16 cellular contexts compared by ENCODE assay signal in the genomic region with DNA sequence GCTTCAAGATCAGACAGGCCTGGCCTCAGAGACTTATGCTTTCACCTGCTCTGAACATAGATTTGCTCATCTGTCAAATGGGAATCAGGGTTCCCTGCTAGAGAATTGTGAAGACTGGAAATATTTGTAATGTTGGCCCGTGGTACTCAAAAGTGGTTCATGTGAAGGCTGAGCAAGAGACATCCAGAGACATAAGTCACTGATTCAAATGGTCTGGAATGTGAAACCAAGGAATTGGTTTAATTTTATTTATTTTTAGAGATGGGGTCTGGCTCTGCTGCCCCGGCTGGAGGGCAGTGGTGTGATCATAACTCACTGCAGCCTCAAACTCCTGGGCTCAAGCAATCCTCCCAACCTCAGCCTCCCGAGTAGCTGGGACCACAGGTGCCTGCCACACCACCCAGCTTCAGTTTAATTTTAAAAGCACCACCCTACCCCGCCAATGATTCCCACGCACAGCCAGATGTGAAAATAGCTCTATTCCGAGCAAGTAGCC.
A peak's percentile ranks its signal among the peaks of the same experiment; 100 is the strongest.
DNase-seq lines count a peak whose midpoint lies in the region; ATAC-seq and TF ChIP-seq lines count a peak whose summit lies in the region.
"Had no signal": no experiment of that assay in that cellular context is flagged by ENCODE, and none has a peak within 500 bp of the region (broad histone marks: within the 10 kb centered on the region; RNA-seq: fewer than 3 reads in every experiment).

No MANE protein-coding gene starts in this region.

- peaks cover 22% of the 10 kb centered on the region for H3K4me1 ChIP-seq in body of pancreas

- H3K4me3 Mint-ChIP-seq in glutamatergic neuron (ENCODE audit: unreplicated experiment): no peak overlapping the region
- no peak overlapping the region for H3K4me3 Mint-ChIP-seq in activated CD4-positive, alpha-beta T cell treated with anti-CD3 and anti-CD28 coated beads for 36 hours
- H3K4me3 Mint-ChIP-seq: activated T-helper 1 cell treated with anti-CD3 and anti-CD28 coated beads, Interleukin-12 subunit alpha, Interleukin-12 subunit beta, Interleukin-2, Interleukin-4 antibody, amounts not matched to agents 30 ng/mL and 10 ng/mL and 1 ng/mL, durations not matched to agents 14 hours and 24 hours and 36 hours; immature natural killer cell had no signal

- TF ChIP-seq POLR2A in body of pancreas (IDR thresholded peaks at IDR 0.05): no peak

- H3K36me3 ChIP-seq in body of pancreas (replicated peaks in 1 of 2; ENCODE audit: insufficient read depth in 1 of 2, low read depth in 2 of 2): no peaks in the 10 kb centered on the region
- H3K36me3 ChIP-seq: BLaER1 had no signal

- H3K27me3 Mint-ChIP-seq in glutamatergic neuron (ENCODE audit: unreplicated experiment): peaks cover 6% of the 10 kb centered on the region
- H3K27me3 Mint-ChIP-seq in activated CD4-positive, alpha-beta T cell treated with anti-CD3 and anti-CD28 coated beads for 36 hours: no peaks in the 10 kb centered on the region

- CTCF ChIA-PET in activated CD4-positive, alpha-beta T cell treated with anti-CD3 and anti-CD28 coated beads for 36 hours (lab: Charles Lee): interaction anchor here (0.8 to 1.5 kb wide), 2 partner anchors 23 to 41 kb away, joined by 3 to 5 read pairs; no protein-coding TSS in a partner anchor

- no peak overlapping the region for H3K4me3 ChIP-seq in body of pancreas
- H3K4me3 ChIP-seq in skin epidermis: no peak overlapping the region
- H3K4me3 ChIP-seq: BLaER1 had no signal

- ATAC-seq in HG02678 (IDR thresholded peaks at IDR 0.05; ENCODE audit: unreplicated experiment) (peak; percentile 13), body of pancreas (no peak), GM18520 (IDR thresholded peaks at IDR 0.05; ENCODE audit: unreplicated experiment) (no peak)
- ATAC-seq in activated CD4-positive, alpha-beta T cell treated with anti-CD3 and anti-CD28 coated beads for 36 hours: no peak

- peak overlapping the region in 3 of 4 donors; percentile 59 to 79 (median 60) for H3K27ac ChIP-seq in body of pancreas
- H3K27ac ChIP-seq in skin epidermis: peak overlapping the region in 18 of 21 experiments; percentile 7 to 83 (median 68)
- H3K27ac ChIP-seq: BLaER1 had no signal

- H3K36me3 Mint-ChIP-seq in glutamatergic neuron (ENCODE audit: unreplicated experiment): no peaks in the 10 kb centered on the region
- H3K36me3 Mint-ChIP-seq in activated CD4-positive, alpha-beta T cell treated with anti-CD3 and anti-CD28 coated beads for 36 hours (ENCODE audit: low read depth): no peaks in the 10 kb centered on the region
- H3K36me3 Mint-ChIP-seq: immature natural killer cell had no signal

- no peak overlapping the region for H3K27ac Mint-ChIP-seq in glutamatergic neuron (ENCODE audit: unreplicated experiment)
- H3K27ac Mint-ChIP-seq in activated CD4-positive, alpha-beta T cell treated with anti-CD3 and anti-CD28 coated beads for 36 hours: no peak overlapping the region
- H3K27ac Mint-ChIP-seq: activated T-helper 1 cell treated with anti-CD3 and anti-CD28 coated beads, Interleukin-12 subunit alpha, Interleukin-12 subunit beta, Interleukin-2, Interleukin-4 antibody, amounts not matched to agents 30 ng/mL and 10 ng/mL and 1 ng/mL, durations not matched to agents 14 hours and 24 hours and 36 hours had no signal

- POLR2A ChIA-PET in activated CD4-positive, alpha-beta T cell treated with anti-CD3 and anti-CD28 coated beads for 36 hours (lab: Charles Lee): no interaction called here

- 79 to 97% methylated on average over 5 to 6 of the region's 6 CpGs for WGBS in body of pancreas, 2 donors

- no peaks in the 10 kb centered on the region for H3K27me3 ChIP-seq in body of pancreas
- H3K27me3 ChIP-seq: BLaER1 had no signal

- peaks cover 27% of the 10 kb centered on the region for H3K4me1 Mint-ChIP-seq in glutamatergic neuron (ENCODE audit: low read depth, unreplicated experiment)
- peaks cover 8% of the 10 kb centered on the region for H3K4me1 Mint-ChIP-seq in activated CD4-positive, alpha-beta T cell treated with anti-CD3 and anti-CD28 coated beads for 36 hours

- DNase-seq in GM03348 (ENCODE audit: low spot score): peak; percentile 47
- DNase-seq in body of pancreas: no peak
- DNase-seq in glutamatergic neuron: no peak
- DNase-seq in H4 (ENCODE audit: low spot score): no peak
- DNase-seq in activated CD4-positive, alpha-beta T cell treated with anti-CD3 and anti-CD28 coated beads for 36 hours: no peak
- DNase-seq: DMS79 treated with DMSO at 0.1 percent for 48 hours; effector CD8-positive, alpha-beta T cell; GOT3; immature natural killer cell; NCI-H1092; stimulated activated CD4-positive, alpha-beta T cell treated with anti-CD3 and anti-CD28 coated beads, Interleukin-4, amount 100 ng/mL, for 1 hour had no signal

- intact Hi-C loops in body of pancreas (cut with DNase I): no loop called here
- intact Hi-C loops in activated CD4-positive, alpha-beta T cell treated with anti-CD3 and anti-CD28 coated beads for 36 hours (cut with DNase I, micrococcal nuclease): no loop called here

- H3K9me3 ChIP-seq in body of pancreas: no peaks in the 10 kb centered on the region
- H3K9me3 ChIP-seq: BLaER1 had no signal

- peaks cover 2% of the 10 kb centered on the region for H3K9me3 Mint-ChIP-seq in glutamatergic neuron (ENCODE audit: unreplicated experiment)
- no peaks in the 10 kb centered on the region for H3K9me3 Mint-ChIP-seq in activated CD4-positive, alpha-beta T cell treated with anti-CD3 and anti-CD28 coated beads for 36 hours (ENCODE audit: low read depth)
- H3K9me3 Mint-ChIP-seq: activated T-helper 1 cell treated with anti-CD3 and anti-CD28 coated beads, Interleukin-12 subunit alpha, Interleukin-12 subunit beta, Interleukin-2, Interleukin-4 antibody, amounts not matched to agents 30 ng/mL and 10 ng/mL and 1 ng/mL, durations not matched to agents 14 hours and 24 hours and 36 hours had no signal

- TF ChIP-seq CTCF in body of pancreas (IDR thresholded peaks at IDR 0.05) (no peak), glutamatergic neuron (IDR thresholded peaks at IDR 0.05; ENCODE audit: partially characterized antibody, unreplicated experiment) (no peak)
